8 cellular contexts compared by ENCODE assay signal in genomic region chr18:3426074-3426473, GRCh38.
"Had no signal": no experiment of that assay in that cellular context is flagged by ENCODE, and none has a peak within 500 bp of the region (broad histone marks: within the 10 kb centered on the region; RNA-seq: fewer than 3 reads in every experiment).

No MANE protein-coding gene starts in this region.

- H3K4me3 ChIP-seq: GM12878 had no signal

- FAIRE-seq: G401.6, GM12878, GM12891, GM12892, GM18507, GM19239 had no signal

- ATAC-seq: GM12878 had no signal

- DNase-seq: GDM1, GF-D8 had no signal
